In the genomic region with DNA sequence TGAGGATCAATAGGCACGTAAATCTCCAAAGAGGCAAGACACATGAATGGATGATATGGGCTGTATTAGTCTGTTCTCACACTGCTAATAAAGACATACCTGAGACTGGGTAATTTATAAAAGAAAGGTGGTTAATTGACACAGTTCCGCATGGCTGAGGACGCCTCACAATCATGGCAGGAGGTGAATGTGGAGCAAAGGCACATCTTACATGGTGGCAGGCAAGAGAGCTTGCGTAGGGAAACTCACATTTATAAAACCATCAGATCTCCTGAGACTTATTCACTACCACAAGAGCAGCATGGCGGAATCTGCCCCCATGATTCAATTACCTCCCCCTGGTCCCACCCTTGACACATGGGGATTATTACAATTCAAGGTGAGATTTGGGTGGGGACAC, we compare ENCODE assay signal across 3 cellular contexts. TPM values are rescaled to one million over a fixed set of nuclear protein-coding genes. Genes with fewer than 3 reads are reported as not detected.
"Had no signal": no experiment of that assay in that cellular context is flagged by ENCODE, and none has a peak within 500 bp of the region (broad histone marks: within the 10 kb centered on the region; RNA-seq: fewer than 3 reads in every experiment).

No MANE protein-coding gene starts in this region.

RNA-seq across cellular contexts. Expression of gene UCN3, which starts 14.4 kb away (rescaled TPM):
- total RNA-seq: HT1080, IMR-90 had no signal
- polyA plus RNA-seq: IgD-negative memory B cell, IMR-90 had no signal

RNA-seq across cellular contexts. Expression of gene TUBAL3, which starts 25.4 kb away (rescaled TPM):
- total RNA-seq: HT1080, IMR-90 had no signal
- polyA plus RNA-seq: IgD-negative memory B cell, IMR-90 had no signal
